Comparison of ENCODE assay signal across 12 cellular contexts in the genomic region with DNA sequence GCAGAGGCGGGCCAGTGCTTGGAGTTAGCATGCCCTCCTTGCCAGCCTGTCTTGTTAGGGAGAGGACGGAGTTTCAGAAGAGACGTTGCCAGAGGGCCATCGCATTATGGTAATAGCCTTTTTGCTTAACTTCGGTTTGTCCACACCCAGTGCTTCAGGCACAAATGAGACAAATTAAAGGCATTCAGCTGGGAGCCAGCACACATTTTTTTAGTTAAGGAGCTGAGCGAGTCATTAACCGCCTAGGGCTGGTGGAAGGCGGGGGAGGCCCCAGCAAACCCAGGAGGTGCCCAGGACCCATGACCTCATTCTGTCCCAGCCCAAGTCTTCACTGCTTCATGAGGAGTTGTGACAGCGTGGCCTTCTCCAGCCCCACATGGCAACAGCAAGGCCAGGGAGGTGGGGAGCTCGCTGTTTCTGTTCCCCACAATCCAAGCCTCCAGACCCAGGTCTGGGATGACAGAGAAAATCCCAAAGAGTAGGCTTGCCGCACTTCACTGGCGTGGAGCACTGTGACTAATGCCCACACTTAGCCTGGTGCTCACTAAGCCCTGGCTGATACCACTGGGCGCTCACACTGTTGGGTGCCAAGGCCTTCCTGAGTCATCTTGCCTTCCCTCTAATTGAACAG.
DNase-seq lines count a peak whose midpoint lies in the region; ATAC-seq and TF ChIP-seq lines count a peak whose summit lies in the region.
"Had no signal": no experiment of that assay in that cellular context is flagged by ENCODE, and none has a peak within 500 bp of the region (broad histone marks: within the 10 kb centered on the region; RNA-seq: fewer than 3 reads in every experiment).

No MANE protein-coding gene starts in this region.

- H3K9me3 ChIP-seq in right atrium auricular region (no peaks in the 10 kb centered on the region), aorta (ENCODE audit: control insufficient read depth, low read length) (no peaks in the 10 kb centered on the region)
- no peaks in the 10 kb centered on the region for H3K9me3 ChIP-seq in effector memory CD4-positive, alpha-beta T cell (ENCODE audit: control insufficient read depth, low read length)

- H3K27me3 ChIP-seq in right atrium auricular region: no peaks in the 10 kb centered on the region
- no peaks in the 10 kb centered on the region for H3K27me3 ChIP-seq in aorta (ENCODE audit: control insufficient read depth in 1 of 2, insufficient read depth in 2 of 2, low read length in 1 of 2)
- no peaks in the 10 kb centered on the region for H3K27me3 ChIP-seq in effector memory CD4-positive, alpha-beta T cell (replicated peaks; ENCODE audit: control insufficient read depth, insufficient read depth, low read length, poor library complexity, severe bottlenecking)
- H3K27me3 ChIP-seq: neural progenitor cell had no signal

- H3K4me1 ChIP-seq in right atrium auricular region: peaks cover 0 to 9% of the 10 kb centered on the region in 2 donors
- no peaks in the 10 kb centered on the region for H3K4me1 ChIP-seq in aorta (ENCODE audit: control insufficient read depth in 1 of 2, insufficient read depth in 2 of 2, low read length in 2 of 2)
- no peaks in the 10 kb centered on the region for H3K4me1 ChIP-seq in effector memory CD4-positive, alpha-beta T cell (ENCODE audit: control insufficient read depth, insufficient read depth, low read length, poor library complexity, severe bottlenecking)
- H3K4me1 ChIP-seq: neural progenitor cell had no signal

- ATAC-seq in left cardiac atrium (peak in 1 of 2 donors; percentile 40), left ventricle myocardium superior (peak; percentile 60), aorta (ENCODE audit: low FRiP score) (peak; percentile 45), HG03520 (IDR thresholded peaks at IDR 0.05; ENCODE audit: unreplicated experiment) (no peak), GM18909 (IDR thresholded peaks at IDR 0.05; ENCODE audit: poor library complexity, unreplicated experiment) (no peak)

- no peak overlapping the region for H3K27ac ChIP-seq in right atrium auricular region
- H3K27ac ChIP-seq in aorta (ENCODE audit: low read depth in 1 of 2, low read length in 2 of 2): no peak overlapping the region
- H3K27ac ChIP-seq in effector memory CD4-positive, alpha-beta T cell (ENCODE audit: insufficient read depth, low read length, poor library complexity, severe bottlenecking): no peak overlapping the region
- H3K27ac ChIP-seq: neural progenitor cell had no signal

- WGBS in aorta, 2 donors: 58 to 69% methylated on average over 13 of the region's 13 CpGs

- H3K36me3 ChIP-seq in right atrium auricular region (no peaks in the 10 kb centered on the region), aorta (ENCODE audit: control insufficient read depth in 1 of 2, insufficient read depth in 2 of 2, low read length in 1 of 2) (no peaks in the 10 kb centered on the region)
- no peaks in the 10 kb centered on the region for H3K36me3 ChIP-seq in effector memory CD4-positive, alpha-beta T cell (ENCODE audit: control insufficient read depth, insufficient read depth, low read length)
- H3K36me3 ChIP-seq: neural progenitor cell had no signal

- DNase-seq in left cardiac atrium (peak; percentile 29), right atrium auricular region (ENCODE audit: low spot score) (no peak), SW480 (ENCODE audit: low spot score) (peak; percentile 49), left ventricle myocardium superior (no peak), aorta (peak in 1 of 2 donors; percentile 81)
- no peak for DNase-seq in effector memory CD4-positive, alpha-beta T cell
- DNase-seq: CD8-positive, alpha-beta memory T cell; MM.1S; SW 1271 had no signal

- TF ChIP-seq CTCF in right atrium auricular region (IDR thresholded peaks at IDR 0.05): no peak

- intact Hi-C loops in left cardiac atrium (cut with DNase I): no loop called here
- intact Hi-C loops in left ventricle myocardium superior (cut with micrococcal nuclease): no loop called here
- intact Hi-C loops in aorta (cut with DNase I): loop anchor here in 1 of 2 donors (10.0 kb wide), 1 partner anchor 177 kb away; no protein-coding TSS in a partner anchor

- H3K4me3 ChIP-seq in right atrium auricular region (no peak overlapping the region), aorta (ENCODE audit: low read length in 2 of 2) (no peak overlapping the region)
- no peak overlapping the region for H3K4me3 ChIP-seq in effector memory CD4-positive, alpha-beta T cell (ENCODE audit: insufficient read depth, low read depth, low read length, poor library complexity, severe bottlenecking)
- H3K4me3 ChIP-seq: neural progenitor cell had no signal

Comparison
In these comparisons a context has a peak if more than half of its experiments do, and no peak if none do; other contexts are left out.
1. DNase-seq: peak in left cardiac atrium (single experiment) and SW480 (single experiment); none in right atrium auricular region (single experiment), left ventricle myocardium superior (single experiment) and effector memory CD4-positive, alpha-beta T cell (0 of 3).
2. ATAC-seq: peak in left ventricle myocardium superior (single experiment) and aorta (single experiment); none in HG03520 (single experiment) and GM18909 (single experiment).